ENCODE assay signal across 9 cellular contexts in genomic region chr12:93773122-93773871, GRCh38.
A peak's percentile ranks its signal among the peaks of the same experiment; 100 is the strongest.
DNase-seq lines count a peak whose midpoint lies in the region; ATAC-seq lines count a peak whose summit lies in the region.
"Had no signal": no experiment of that assay in that cellular context is flagged by ENCODE, and none has a peak within 500 bp of the region (broad histone marks: within the 10 kb centered on the region; RNA-seq: fewer than 3 reads in every experiment).

No MANE protein-coding gene starts in this region.

- H3K27ac Mint-ChIP-seq in T-helper 2 cell treated with Interferon-gamma antibody and Interleukin-4, amounts not matched to agents 5 μg/mL and 100 μg/mL, for 36 hours = no peak overlapping the region

- ATAC-seq in HG03520 (IDR thresholded peaks at IDR 0.05; ENCODE audit: unreplicated experiment) = no peak

- H3K27me3 Mint-ChIP-seq in T-helper 2 cell treated with Interferon-gamma antibody and Interleukin-4, amounts not matched to agents 5 μg/mL and 100 μg/mL, for 36 hours (ENCODE audit: low read depth) = peaks cover 1% of the 10 kb centered on the region

- H3K36me3 Mint-ChIP-seq in T-helper 2 cell treated with Interferon-gamma antibody and Interleukin-4, amounts not matched to agents 5 μg/mL and 100 μg/mL, for 36 hours (ENCODE audit: low read depth) = peaks cover 5% of the 10 kb centered on the region

- peak; percentile 12 for DNase-seq in NCI-H2171 treated with DMSO at 0.1 percent for 48 hours (lab: John Stamatoyannopoulos, UW)
- DNase-seq in NCI-H2171 (lab: John Stamatoyannopoulos, UW) = no peak
- peak; percentile 36 for DNase-seq in T-helper 2 cell treated with Interferon-gamma antibody and Interleukin-4, amounts not matched to agents 5 μg/mL and 100 μg/mL, for 36 hours (ENCODE audit: low spot score)
- peak; percentile 33 for DNase-seq in dermis blood vessel endothelial cell
- DNase-seq in stimulated activated CD4-positive, alpha-beta T cell treated with anti-CD3 and anti-CD28 coated beads, TNF-alpha, amount 100 ng/mL, for 4 hours (ENCODE audit: low read depth in 3 of 3) = peak in 2 of 3 experiments; percentile 31 to 44
- no peak for DNase-seq in NCI-H1930 (lab: John Stamatoyannopoulos, UW)
- DNase-seq in NCI-H82 treated with DMSO at 0.1 percent for 48 hours (lab: John Stamatoyannopoulos, UW; ENCODE audit: unreplicated experiment) = no peak
- DNase-seq: 8988T had no signal

- H3K4me3 Mint-ChIP-seq in T-helper 2 cell treated with Interferon-gamma antibody and Interleukin-4, amounts not matched to agents 5 μg/mL and 100 μg/mL, for 36 hours = no peak overlapping the region

- H3K9me3 Mint-ChIP-seq in T-helper 2 cell treated with Interferon-gamma antibody and Interleukin-4, amounts not matched to agents 5 μg/mL and 100 μg/mL, for 36 hours = peaks cover 4% of the 10 kb centered on the region

- peaks cover 29% of the 10 kb centered on the region for H3K4me1 Mint-ChIP-seq in T-helper 2 cell treated with Interferon-gamma antibody and Interleukin-4, amounts not matched to agents 5 μg/mL and 100 μg/mL, for 36 hours (ENCODE audit: low read depth)

Comparison
In these comparisons a context has a peak if more than half of its experiments do, and no peak if none do; other contexts are left out.
1. DNase-seq: peak in NCI-H2171 treated with DMSO at 0.1 percent for 48 hours (single experiment), T-helper 2 cell treated with Interferon-gamma antibody and Interleukin-4, amounts not matched to agents 5 μg/mL and 100 μg/mL, for 36 hours (single experiment), dermis blood vessel endothelial cell (single experiment) and stimulated activated CD4-positive, alpha-beta T cell treated with anti-CD3 and anti-CD28 coated beads, TNF-alpha, amount 100 ng/mL, for 4 hours (2 of 3); none in NCI-H2171 (single experiment), NCI-H1930 (0 of 2) and NCI-H82 treated with DMSO at 0.1 percent for 48 hours (single experiment).